9 cellular contexts compared by ENCODE assay signal in genomic region chr5:134545070-134545868, GRCh38. TPM values are rescaled to one million over a fixed set of nuclear protein-coding genes. Genes with fewer than 3 reads are reported as not detected.
A peak's percentile ranks its signal among the peaks of the same experiment; 100 is the strongest.
DNase-seq lines count a peak whose midpoint lies in the region; ATAC-seq and TF ChIP-seq lines count a peak whose summit lies in the region.
"Had no signal": no experiment of that assay in that cellular context is flagged by ENCODE, and none has a peak within 500 bp of the region (broad histone marks: within the 10 kb centered on the region; RNA-seq: fewer than 3 reads in every experiment).

No MANE protein-coding gene starts in this region.

- H3K4me1 ChIP-seq in vagina = peaks cover 66% of the 10 kb centered on the region

- TF ChIP-seq CTCF in activated CD8-positive, alpha-beta T cell treated with anti-CD3 and anti-CD28 coated beads for 36 hours (IDR thresholded peaks at IDR 0.05) = no peak
- no peak for TF ChIP-seq CTCF in vagina (IDR thresholded peaks at IDR 0.05)

- peak overlapping the region; percentile 56 for H3K27ac ChIP-seq in vagina
- H3K27ac ChIP-seq: KMS-11 had no signal

- peaks cover 48% of the 10 kb centered on the region for H3K36me3 Mint-ChIP-seq in activated CD8-positive, alpha-beta T cell treated with anti-CD3 and anti-CD28 coated beads for 36 hours (ENCODE audit: low read depth)

- H3K4me3 ChIP-seq in vagina = no peak overlapping the region

- no peak for ATAC-seq in activated CD8-positive, alpha-beta T cell treated with anti-CD3 and anti-CD28 coated beads for 36 hours
- no peak for ATAC-seq in GM21390 (IDR thresholded peaks at IDR 0.05; ENCODE audit: unreplicated experiment)

- no peaks in the 10 kb centered on the region for H3K9me3 Mint-ChIP-seq in activated CD8-positive, alpha-beta T cell treated with anti-CD3 and anti-CD28 coated beads for 36 hours

- H3K9me3 ChIP-seq in vagina = no peaks in the 10 kb centered on the region

- CTCF ChIA-PET in activated CD8-positive, alpha-beta T cell treated with anti-CD3 and anti-CD28 coated beads for 36 hours (lab: Charles Lee) = interaction anchor here (0.7 to 3.0 kb wide), 10 partner anchors 9 to 136 kb away, joined by 3 to 24 read pairs (median 8); partner anchors contain the start of gene CDKN2AIPNL

- no peak for TF ChIP-seq POLR2A in vagina (IDR thresholded peaks at IDR 0.05)

- peaks cover 0 to 18% of the 10 kb centered on the region in 2 donors for H3K36me3 ChIP-seq in vagina

- POLR2A ChIA-PET in activated CD8-positive, alpha-beta T cell treated with anti-CD3 and anti-CD28 coated beads for 36 hours (lab: Charles Lee) = interaction anchor here (1.0 to 2.7 kb wide), 9 partner anchors 9 to 173 kb away, joined by 3 to 15 read pairs (median 4); partner anchors contain the start of gene UBE2B

- H3K27me3 Mint-ChIP-seq in activated CD8-positive, alpha-beta T cell treated with anti-CD3 and anti-CD28 coated beads for 36 hours = no peaks in the 10 kb centered on the region

- DNase-seq in stimulated activated CD4-positive, alpha-beta T cell treated with anti-CD3 and anti-CD28 coated beads, Interleukin-15, amount 100 ng/mL, for 24 hours = peak; percentile 35
- no peak for DNase-seq in stimulated activated CD4-positive, alpha-beta T cell treated with anti-CD3 and anti-CD28 coated beads, Interleukin-2, amount 100 ng/mL, for 48 hours
- DNase-seq in activated CD8-positive, alpha-beta T cell treated with anti-CD3 and anti-CD28 coated beads for 36 hours = peak; percentile 61
- peak; percentile 64 for DNase-seq in left kidney (ENCODE audit: low read depth, low spot score)
- DNase-seq in vagina (ENCODE audit: extremely low spot score in 2 of 2) = no peak
- no peak for DNase-seq in SHP77 treated with DMSO at 0.1 percent for 48 hours (lab: John Stamatoyannopoulos, UW)
- no peak for DNase-seq in NCI-H510A treated with DMSO at 0.1 percent for 48 hours (lab: John Stamatoyannopoulos, UW)

- intact Hi-C loops in activated CD8-positive, alpha-beta T cell treated with anti-CD3 and anti-CD28 coated beads for 36 hours (cut with micrococcal nuclease) = no loop called here
- intact Hi-C loops in vagina (cut with DNase I) = no loop called here

- H3K27ac Mint-ChIP-seq in activated CD8-positive, alpha-beta T cell treated with anti-CD3 and anti-CD28 coated beads for 36 hours = peak overlapping the region; percentile 96

- H3K4me1 Mint-ChIP-seq in activated CD8-positive, alpha-beta T cell treated with anti-CD3 and anti-CD28 coated beads for 36 hours (ENCODE audit: low read depth) = peaks cover 71% of the 10 kb centered on the region

- no peaks in the 10 kb centered on the region for H3K27me3 ChIP-seq in vagina

- H3K4me3 Mint-ChIP-seq in activated CD8-positive, alpha-beta T cell treated with anti-CD3 and anti-CD28 coated beads for 36 hours = peak overlapping the region; percentile 76

RNA-seq across cellular contexts. Expression of gene JADE2, which starts 19.8 kb away (rescaled TPM):
- total RNA-seq in activated CD8-positive, alpha-beta T cell treated with anti-CD3 and anti-CD28 coated beads for 36 hours = 10 to 100 TPM; 58.7 to 61.2 TPM
- total RNA-seq in vagina = 35.4 TPM

Comparison
In these comparisons a context has a peak if more than half of its experiments do, and no peak if none do; other contexts are left out.
1. DNase-seq: peak in stimulated activated CD4-positive, alpha-beta T cell treated with anti-CD3 and anti-CD28 coated beads, Interleukin-15, amount 100 ng/mL, for 24 hours (single experiment), activated CD8-positive, alpha-beta T cell treated with anti-CD3 and anti-CD28 coated beads for 36 hours (single experiment) and left kidney (single experiment); none in stimulated activated CD4-positive, alpha-beta T cell treated with anti-CD3 and anti-CD28 coated beads, Interleukin-2, amount 100 ng/mL, for 48 hours (0 of 2), vagina (0 of 2), SHP77 treated with DMSO at 0.1 percent for 48 hours (single experiment) and NCI-H510A treated with DMSO at 0.1 percent for 48 hours (single experiment).